ENCODE assay signal across 8 cellular contexts in the genomic region with DNA sequence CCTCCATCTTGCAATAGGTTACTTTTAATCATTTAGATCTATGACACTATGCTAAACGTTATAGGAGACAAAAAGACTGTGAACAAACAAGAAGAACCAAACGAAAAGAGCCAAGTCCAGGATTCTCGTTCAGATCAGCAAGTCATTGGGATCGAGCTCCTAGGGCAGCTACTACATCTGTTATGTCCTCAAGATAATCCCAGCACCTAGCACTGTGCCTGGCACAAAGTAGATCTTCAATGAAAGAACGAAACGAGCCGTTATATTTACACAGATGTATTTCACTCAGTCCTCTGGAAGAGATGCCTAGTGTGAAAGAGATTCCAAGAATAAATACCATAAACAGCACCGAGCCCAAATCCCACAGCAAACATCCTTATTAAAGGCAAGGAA. TPM values are rescaled to one million over a fixed set of nuclear protein-coding genes. Genes with fewer than 3 reads are reported as not detected.
DNase-seq lines count a peak whose midpoint lies in the region; ATAC-seq and TF ChIP-seq lines count a peak whose summit lies in the region.

No MANE protein-coding gene starts in this region.

- peaks cover 11 to 32% (median 24%) of the 10 kb centered on the region in 3 donors for H3K4me1 ChIP-seq in skeletal muscle tissue (ENCODE audit: control insufficient read depth in 3 of 3, insufficient read depth in 3 of 3, low read length in 3 of 3)

- H3K4me3 Mint-ChIP-seq in activated B cell treated with CpG ODN at 0.5 μM for 24 hours = peak overlapping the region; percentile 99

- peak overlapping the region; percentile 69 to 94 (median 92) for H3K4me3 ChIP-seq in skeletal muscle tissue (ENCODE audit: low read length in 3 of 3)

- no peaks in the 10 kb centered on the region for H3K36me3 ChIP-seq in skeletal muscle tissue (ENCODE audit: control insufficient read depth in 3 of 3, insufficient read depth in 3 of 3, low read length in 3 of 3)

- intact Hi-C loops in activated B cell treated with CpG ODN at 0.5 μM for 24 hours (cut with micrococcal nuclease) = loop anchor here (1.0 to 10.0 kb wide), 14 partner anchors 236 to 1962 kb away; a partner anchor contains a TSS
- intact Hi-C loops in left ventricle myocardium superior (cut with micrococcal nuclease) = no loop called here

- DNase-seq in stimulated activated CD4-positive, alpha-beta T cell treated with anti-CD3 and anti-CD28 coated beads, Interleukin-4, amount 100 ng/mL, for 24 hours = peak; percentile 10
- DNase-seq in stimulated activated CD4-positive, alpha-beta T cell treated with anti-CD3 and anti-CD28 coated beads, Interleukin-4, amount 100 ng/mL, for 1 hour = no peak
- DNase-seq in activated B cell treated with CpG ODN at 0.5 μM for 24 hours (no peak), left ventricle myocardium superior (no peak), islet precursor cell (no peak), NAMALWA (ENCODE audit: low spot score) (no peak)

- H3K27me3 Mint-ChIP-seq in activated B cell treated with CpG ODN at 0.5 μM for 24 hours = no peaks in the 10 kb centered on the region

- no peak for TF ChIP-seq CTCF in activated B cell treated with CpG ODN at 0.5 μM for 24 hours (IDR thresholded peaks at IDR 0.05)

- H3K9me3 Mint-ChIP-seq in activated B cell treated with CpG ODN at 0.5 μM for 24 hours = no peaks in the 10 kb centered on the region

- H3K27me3 ChIP-seq in skeletal muscle tissue (ENCODE audit: control insufficient read depth in 3 of 3, insufficient read depth in 3 of 3, low read length in 3 of 3) = no peaks in the 10 kb centered on the region

- H3K36me3 Mint-ChIP-seq in activated B cell treated with CpG ODN at 0.5 μM for 24 hours (ENCODE audit: low read depth) = peaks cover 46% of the 10 kb centered on the region

- ATAC-seq in activated B cell treated with CpG ODN at 0.5 μM for 24 hours (ENCODE audit: low read depth) = no peak
- ATAC-seq in left ventricle myocardium superior = peak; percentile 4
- no peak for ATAC-seq in HG03521 (IDR thresholded peaks at IDR 0.05; ENCODE audit: unreplicated experiment)

- peak overlapping the region; percentile 90 for H3K27ac ChIP-seq in skeletal muscle tissue (ENCODE audit: low read depth, low read length)

- H3K9me3 ChIP-seq in skeletal muscle tissue (ENCODE audit: control insufficient read depth in 3 of 3, low read length in 3 of 3) = no peaks in the 10 kb centered on the region

- H3K9ac ChIP-seq in skeletal muscle tissue (ENCODE audit: low read depth in 1 of 3, low read length in 3 of 3) = peak overlapping the region; percentile 24 to 79 (median 79)

- peaks cover 34% of the 10 kb centered on the region for H3K4me1 Mint-ChIP-seq in activated B cell treated with CpG ODN at 0.5 μM for 24 hours

- peak overlapping the region; percentile 95 for H3K27ac Mint-ChIP-seq in activated B cell treated with CpG ODN at 0.5 μM for 24 hours

- CTCF ChIA-PET in activated B cell treated with CpG ODN at 0.5 μM for 24 hours (lab: Charles Lee) = interaction anchor here (8.2 kb wide), 1 partner anchor 18 kb away, joined by 48 read pairs; no protein-coding TSS in a partner anchor

- POLR2A ChIA-PET in activated B cell treated with CpG ODN at 0.5 μM for 24 hours (lab: Charles Lee) = interaction anchor here (1.1 to 3.3 kb wide), 5 partner anchors 10 to 1962 kb away, joined by 3 to 26 read pairs (median 6); a partner anchor contains a TSS

RNA-seq across cellular contexts. Expression of a gene that starts 0.5 kb away (rescaled TPM):
- 7.5 and 10.0 TPM in 2 replicates for total RNA-seq in activated B cell treated with CpG ODN at 0.5 μM for 24 hours
- 3.6 TPM for total RNA-seq in left ventricle myocardium superior
- 7.3 TPM for total RNA-seq in skeletal muscle tissue

RNA-seq across cellular contexts. Expression of a gene that starts 0.7 kb away (rescaled TPM):
- total RNA-seq in activated B cell treated with CpG ODN at 0.5 μM for 24 hours (51.3 and 54.7 TPM in 2 replicates), left ventricle myocardium superior (4.8 TPM), skeletal muscle tissue (12.5 TPM)
